Comparison of ENCODE assay signal across 1 cellular context in genomic region chr1:6703016-6703415, GRCh38.
TF ChIP-seq lines count a peak whose summit lies in the region.

No MANE protein-coding gene starts in this region.

TF ChIP-seq in GM23338, 12 proteins besides CTCF, POLR2A, EP300 and RAD21 (continued from another document):
- no peak for TF ChIP-seq REST (IDR thresholded peaks at IDR 0.05; ENCODE audit: unreplicated experiment)
- TF ChIP-seq EZH2 (IDR thresholded peaks at IDR 0.05; ENCODE audit: low read depth, unreplicated experiment) = no peak
- TF ChIP-seq STAT1 (IDR thresholded peaks at IDR 0.05; ENCODE audit: unreplicated experiment) = no peak
- no peak for TF ChIP-seq ZNF331 (CRISPR knock-in tag; IDR thresholded peaks at IDR 0.05; ENCODE audit: low read depth)
- no peak for TF ChIP-seq ZNF462 (CRISPR knock-in tag; IDR thresholded peaks at IDR 0.05)
- no peak for TF ChIP-seq POLR2AphosphoS5 (IDR thresholded peaks at IDR 0.05; ENCODE audit: low read depth)
TF ChIP-seq in GM23338: peak in this region for 0.
